18 cellular contexts compared by ENCODE assay signal in genomic region chr14:87935081-87935828, GRCh38. TPM values are rescaled to one million over a fixed set of nuclear protein-coding genes. Genes with fewer than 3 reads are reported as not detected.
A peak's percentile ranks its signal among the peaks of the same experiment; 100 is the strongest.
DNase-seq lines count a peak whose midpoint lies in the region; ATAC-seq and TF ChIP-seq lines count a peak whose summit lies in the region.
"Had no signal": no experiment of that assay in that cellular context is flagged by ENCODE, and none has a peak within 500 bp of the region (broad histone marks: within the 10 kb centered on the region; RNA-seq: fewer than 3 reads in every experiment).

No MANE protein-coding gene starts in this region.

- no peaks in the 10 kb centered on the region for H3K27me3 ChIP-seq in BJ (ENCODE audit: control insufficient read depth, insufficient read depth, low read length)
- H3K27me3 ChIP-seq: BLaER1 had no signal

- H3K4me1 Mint-ChIP-seq in effector memory CD8-positive, alpha-beta T cell (ENCODE audit: low read depth in 2 of 2) = peaks cover 7 to 10% of the 10 kb centered on the region in 2 donors

- TF ChIP-seq CTCF in BJ (IDR thresholded peaks at IDR 0.05; ENCODE audit: insufficient read depth, low read depth, low read length) = no peak
- TF ChIP-seq CTCF in LNCaP clone FGC (IDR thresholded peaks at IDR 0.05; ENCODE audit: control insufficient read depth, extremely low read depth, insufficient read depth) = no peak

- peak overlapping the region; percentile 25 to 56 for H3K27ac Mint-ChIP-seq in effector memory CD8-positive, alpha-beta T cell
- H3K27ac Mint-ChIP-seq: HFFc6 had no signal

- peak; percentile 5 for DNase-seq in BJ (ENCODE audit: low read depth)
- peak; percentile 3 for DNase-seq in LNCaP clone FGC (ENCODE audit: low read depth)
- no peak for DNase-seq in effector memory CD8-positive, alpha-beta T cell
- no peak for DNase-seq in left colon
- no peak for DNase-seq in COR-L47 (lab: John Stamatoyannopoulos, UW)
- no peak for DNase-seq in cardiac septum (ENCODE audit: low spot score)
- DNase-seq: Calu3; CD8-positive, alpha-beta memory T cell; DMS 273 treated with DMSO at 0.1 percent for 48 hours; DND-41; GDM1; HCEC 1CT; HFFc6 had no signal

- 0 out of 2 replicates have a peak, but pooled peaks cover 1% of the 10 kb centered on the region for H3K36me3 ChIP-seq in BJ (ENCODE audit: control insufficient read depth, insufficient read depth, low read length)

- peaks cover 42% of the 10 kb centered on the region for H3K36me3 Mint-ChIP-seq in effector memory CD8-positive, alpha-beta T cell (ENCODE audit: insufficient read depth)

- no peaks in the 10 kb centered on the region for H3K27me3 Mint-ChIP-seq in effector memory CD8-positive, alpha-beta T cell
- H3K27me3 Mint-ChIP-seq: CD8-positive, alpha-beta memory T cell had no signal

- no peak overlapping the region for H3K4me3 Mint-ChIP-seq in effector memory CD8-positive, alpha-beta T cell
- H3K4me3 Mint-ChIP-seq: CD8-positive, alpha-beta memory T cell; HFFc6 had no signal

- ATAC-seq in effector memory CD8-positive, alpha-beta T cell (replicated peaks) = no peak
- ATAC-seq in left colon (peak; percentile 66), HG02678 (IDR thresholded peaks at IDR 0.05; ENCODE audit: unreplicated experiment) (no peak)
- ATAC-seq: A549, HepG2 had no signal

- CTCF ChIA-PET in BJ (lab: Yijun Ruan, JAX) = interaction anchor here (0.6 to 4.2 kb wide), 3 partner anchors 10 to 60 kb away, joined by 3 to 18 read pairs (median 3); no protein-coding TSS in a partner anchor

- POLR2A ChIA-PET in BJ (lab: Charles Lee) = interaction anchor here (0.6 kb wide), 1 partner anchor 620 kb away, joined by 3 read pairs; no protein-coding TSS in a partner anchor

- H3K9me3 Mint-ChIP-seq in effector memory CD8-positive, alpha-beta T cell = no peaks in the 10 kb centered on the region
- H3K9me3 Mint-ChIP-seq: HFFc6 had no signal

- H3K4me3 ChIP-seq in BJ (ENCODE audit: low read depth, low read length) (no peak overlapping the region), LNCaP clone FGC (ENCODE audit: low read depth, low read length) (no peak overlapping the region)
- H3K4me3 ChIP-seq: A549, BLaER1 had no signal

- intact Hi-C loops in left colon (cut with DNase I, micrococcal nuclease) = no loop called here
- intact Hi-C loops in cardiac septum (cut with DNase I) = no loop called here

RNA-seq across cellular contexts. Expression of gene GALC, which starts 57.7 kb away (rescaled TPM):
- polyA plus RNA-seq in BJ (2011; rRNA removed) = 8.2 and 13.5 TPM in 2 replicates
- polyA minus RNA-seq in BJ (2011; rRNA and poly(A)+ RNA removed) = 4.0 and 5.8 TPM in 2 replicates
- 10 to 100 TPM; 22.9 to 23.6 TPM for total RNA-seq in left colon
- total RNA-seq in cardiac septum = 13.9 TPM
- total RNA-seq: H4, HepG2 had no signal
- polyA plus RNA-seq: HepG2 had no signal

Comparison
In these comparisons a context has a peak if more than half of its experiments do, and no peak if none do; other contexts are left out.
1. DNase-seq: peak in BJ (single experiment) and LNCaP clone FGC (single experiment); none in effector memory CD8-positive, alpha-beta T cell (0 of 3), left colon (0 of 2), COR-L47 (single experiment) and cardiac septum (single experiment).